17 cellular contexts compared by ENCODE assay signal in the genomic region with DNA sequence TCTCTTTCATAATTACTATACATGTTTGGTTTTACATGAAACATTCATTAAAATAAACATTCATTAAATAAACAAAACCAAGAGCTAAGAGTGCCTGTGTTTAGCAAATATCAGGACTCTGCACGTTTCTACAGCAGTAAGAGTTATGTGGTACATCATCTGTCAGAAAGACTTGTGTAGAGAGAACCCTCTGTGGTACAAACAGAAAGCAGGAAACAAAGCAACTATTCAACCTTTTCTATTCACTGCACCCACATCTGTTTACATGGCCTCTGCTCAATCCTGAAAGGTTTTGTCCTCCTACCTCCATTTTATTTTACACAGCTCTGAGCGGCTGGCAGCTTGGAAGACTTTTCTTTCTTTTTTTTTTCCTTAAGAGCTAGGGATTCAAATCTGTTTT.
DNase-seq lines count a peak whose midpoint lies in the region; ATAC-seq and TF ChIP-seq lines count a peak whose summit lies in the region.
"Had no signal": no experiment of that assay in that cellular context is flagged by ENCODE, and none has a peak within 500 bp of the region (broad histone marks: within the 10 kb centered on the region; RNA-seq: fewer than 3 reads in every experiment).

No MANE protein-coding gene starts in this region.

- no peaks in the 10 kb centered on the region for H3K9me3 ChIP-seq in SK-N-SH
- H3K9me3 ChIP-seq in T-helper 17 cell (ENCODE audit: control insufficient read depth, low read length, poor library complexity, severe bottlenecking) = no peaks in the 10 kb centered on the region
- H3K9me3 ChIP-seq: left ventricle myocardium inferior, sigmoid colon had no signal

- ATAC-seq in GM19395 (IDR thresholded peaks at IDR 0.05; ENCODE audit: unreplicated experiment) (peak; percentile 51), HG02885 (IDR thresholded peaks at IDR 0.05; ENCODE audit: poor library complexity, unreplicated experiment) (no peak), T-helper 17 cell (no peak)
- no peak for ATAC-seq in activated T-cell treated with anti-CD3 and anti-CD28 coated beads, Interleukin-2, amount 50 U/mL, for 4 hours
- ATAC-seq: activated CD8-positive, alpha-beta memory T cell treated with anti-CD3 and anti-CD28 coated beads, Interleukin-2, amount 10 ng/mL, durations not matched to agents 7 days and 5 days; natural killer cell had no signal

- no peak for TF ChIP-seq EP300 in SK-N-SH (IDR thresholded peaks at IDR 0.05; ENCODE audit: borderline replicate concordance in 1 of 2, low read depth in 1 of 2, low read length in 1 of 2)

- TF ChIP-seq CTCF in KMS-11 (conservative IDR thresholded peaks at IDR 0.05; ENCODE audit: low read depth, low read length) (no peak), SK-N-SH (IDR thresholded peaks at IDR 0.05) (no peak), nephron progenitor cell (IDR thresholded peaks at IDR 0.05) (no peak)

- H4K20me1 ChIP-seq in KMS-11 (ENCODE audit: insufficient read depth) = no peaks in the 10 kb centered on the region
- H4K20me1 ChIP-seq in SK-N-SH (ENCODE audit: insufficient read depth) = no peaks in the 10 kb centered on the region

- H3K9me3 Mint-ChIP-seq in nephron progenitor cell = no peaks in the 10 kb centered on the region
- H3K9me3 Mint-ChIP-seq in activated naive CD8-positive, alpha-beta T cell treated with anti-CD3 and anti-CD28 coated beads for 36 hours = peaks cover 2% of the 10 kb centered on the region
- no peaks in the 10 kb centered on the region for H3K9me3 Mint-ChIP-seq in activated T-cell treated with anti-CD3 and anti-CD28 coated beads, Interleukin-2, amount 50 U/mL, for 4 hours
- H3K9me3 Mint-ChIP-seq: activated B cell treated with CpG ODN at 0.5 μM for 24 hours; activated naive CD8-positive, alpha-beta T cell treated with anti-CD3 and anti-CD28 coated beads, Interleukin-2, amount 10 ng/mL, durations not matched to agents 7 days and 5 days; IgD-negative memory B cell had no signal

- peak overlapping the region; percentile 93 for H3K27ac Mint-ChIP-seq in nephron progenitor cell
- no peak overlapping the region for H3K27ac Mint-ChIP-seq in T-helper 17 cell
- no peak overlapping the region for H3K27ac Mint-ChIP-seq in activated naive CD8-positive, alpha-beta T cell treated with anti-CD3 and anti-CD28 coated beads for 36 hours
- H3K27ac Mint-ChIP-seq: activated B cell treated with CpG ODN at 0.5 μM for 24 hours; activated CD8-positive, alpha-beta memory T cell treated with anti-CD3 and anti-CD28 coated beads, Interleukin-2, amount 10 ng/mL, durations not matched to agents 7 days and 5 days; activated naive CD8-positive, alpha-beta T cell treated with anti-CD3 and anti-CD28 coated beads, Interleukin-2, amount 10 ng/mL, durations not matched to agents 7 days and 5 days; IgD-negative memory B cell; natural killer cell had no signal

- no peak overlapping the region for H3K4me3 Mint-ChIP-seq in nephron progenitor cell
- no peak overlapping the region for H3K4me3 Mint-ChIP-seq in T-helper 17 cell
- H3K4me3 Mint-ChIP-seq in activated naive CD8-positive, alpha-beta T cell treated with anti-CD3 and anti-CD28 coated beads for 36 hours = no peak overlapping the region
- no peak overlapping the region for H3K4me3 Mint-ChIP-seq in activated T-cell treated with anti-CD3 and anti-CD28 coated beads, Interleukin-2, amount 50 U/mL, for 4 hours
- H3K4me3 Mint-ChIP-seq: activated B cell treated with CpG ODN at 0.5 μM for 24 hours; activated CD8-positive, alpha-beta memory T cell treated with anti-CD3 and anti-CD28 coated beads, Interleukin-2, amount 10 ng/mL, durations not matched to agents 7 days and 5 days; activated naive CD8-positive, alpha-beta T cell treated with anti-CD3 and anti-CD28 coated beads, Interleukin-2, amount 10 ng/mL, durations not matched to agents 7 days and 5 days; central memory CD8-positive, alpha-beta T cell; IgD-negative memory B cell; natural killer cell had no signal

- H3K4me1 ChIP-seq in KMS-11 (ENCODE audit: low read depth, poor library complexity, severe bottlenecking) (peaks cover 14% of the 10 kb centered on the region), SK-N-SH (ENCODE audit: control insufficient read depth in 1 of 2, insufficient read depth in 2 of 2, low read depth in 1 of 2, low read length in 1 of 2) (peaks cover 0 to 6% of the 10 kb centered on the region in 2 experiments; a peak in 2 of 4 replicates)

- DNase-seq in SK-N-SH = no peak
- no peak for DNase-seq in nephron progenitor cell
- DNase-seq in T-helper 17 cell = no peak
- no peak for DNase-seq in activated naive CD8-positive, alpha-beta T cell treated with anti-CD3 and anti-CD28 coated beads for 36 hours
- no peak for DNase-seq in activated T-cell treated with anti-CD3 and anti-CD28 coated beads, Interleukin-2, amount 50 U/mL, for 4 hours
- DNase-seq: activated B cell treated with CpG ODN at 0.5 μM for 24 hours; activated CD8-positive, alpha-beta memory T cell treated with anti-CD3 and anti-CD28 coated beads, Interleukin-2, amount 10 ng/mL, durations not matched to agents 7 days and 5 days; activated naive CD8-positive, alpha-beta T cell treated with anti-CD3 and anti-CD28 coated beads, Interleukin-2, amount 10 ng/mL, durations not matched to agents 7 days and 5 days; left ventricle myocardium inferior; natural killer cell; sigmoid colon; stimulated activated naive CD4-positive, alpha-beta T cell treated with Interleukin-2 at 50 U/mL for 16 hours had no signal

- H3K36me3 ChIP-seq in KMS-11 (ENCODE audit: insufficient read depth) = no peaks in the 10 kb centered on the region
- H3K36me3 ChIP-seq in SK-N-SH (replicated peaks in 1 of 2; ENCODE audit: control insufficient read depth in 1 of 2, insufficient read depth in 2 of 2, low read length in 1 of 2) = no peaks in the 10 kb centered on the region
- H3K36me3 ChIP-seq: left ventricle myocardium inferior, sigmoid colon had no signal

- no peaks in the 10 kb centered on the region for H3K9me2 ChIP-seq in SK-N-SH

- H3K27me3 Mint-ChIP-seq in nephron progenitor cell (ENCODE audit: low read depth, poor library complexity) = no peaks in the 10 kb centered on the region
- H3K27me3 Mint-ChIP-seq in T-helper 17 cell = no peaks in the 10 kb centered on the region
- no peaks in the 10 kb centered on the region for H3K27me3 Mint-ChIP-seq in activated naive CD8-positive, alpha-beta T cell treated with anti-CD3 and anti-CD28 coated beads for 36 hours
- H3K27me3 Mint-ChIP-seq in activated T-cell treated with anti-CD3 and anti-CD28 coated beads, Interleukin-2, amount 50 U/mL, for 4 hours (ENCODE audit: low read depth) = no peaks in the 10 kb centered on the region
- H3K27me3 Mint-ChIP-seq: activated B cell treated with CpG ODN at 0.5 μM for 24 hours; activated CD8-positive, alpha-beta memory T cell treated with anti-CD3 and anti-CD28 coated beads, Interleukin-2, amount 10 ng/mL, durations not matched to agents 7 days and 5 days; activated naive CD8-positive, alpha-beta T cell treated with anti-CD3 and anti-CD28 coated beads, Interleukin-2, amount 10 ng/mL, durations not matched to agents 7 days and 5 days; central memory CD8-positive, alpha-beta T cell; IgD-negative memory B cell had no signal

- 76% methylated on average over 2 of the region's 2 CpGs for WGBS in SK-N-SH (ENCODE audit: low lambda C conversion rate)

- peak overlapping the region; percentile 24; the same call in 1 of the 2 replicates for H3K27ac ChIP-seq in KMS-11
- H3K27ac ChIP-seq in SK-N-SH (ENCODE audit: low read depth in 2 of 2, low read length in 1 of 2) = no peak overlapping the region; a peak in 1 of 4 replicates
- H3K27ac ChIP-seq: left ventricle myocardium inferior, sigmoid colon had no signal

- H3K4me3 ChIP-seq in KMS-11 (IDR thresholded peaks at IDR 0.05; ENCODE audit: insufficient read depth, low read depth, low read length) (no peak overlapping the region), SK-N-SH (ENCODE audit: low read depth in 2 of 2, low read length in 1 of 2) (no peak overlapping the region)
- H3K4me3 ChIP-seq: left ventricle myocardium inferior, sigmoid colon had no signal

- H3K79me2 ChIP-seq in KMS-11 (ENCODE audit: insufficient read depth, low read depth) (no peaks in the 10 kb centered on the region), SK-N-SH (ENCODE audit: insufficient read depth) (no peaks in the 10 kb centered on the region)

- H3K36me3 Mint-ChIP-seq in nephron progenitor cell (ENCODE audit: low read depth) (no peaks in the 10 kb centered on the region), T-helper 17 cell (ENCODE audit: low read depth) (no peaks in the 10 kb centered on the region)
- H3K36me3 Mint-ChIP-seq in activated naive CD8-positive, alpha-beta T cell treated with anti-CD3 and anti-CD28 coated beads for 36 hours = no peaks in the 10 kb centered on the region
- no peaks in the 10 kb centered on the region for H3K36me3 Mint-ChIP-seq in activated T-cell treated with anti-CD3 and anti-CD28 coated beads, Interleukin-2, amount 50 U/mL, for 4 hours (ENCODE audit: insufficient read depth)
- H3K36me3 Mint-ChIP-seq: activated CD8-positive, alpha-beta memory T cell treated with anti-CD3 and anti-CD28 coated beads, Interleukin-2, amount 10 ng/mL, durations not matched to agents 7 days and 5 days; activated naive CD8-positive, alpha-beta T cell treated with anti-CD3 and anti-CD28 coated beads, Interleukin-2, amount 10 ng/mL, durations not matched to agents 7 days and 5 days; natural killer cell had no signal

- H2AFZ ChIP-seq in KMS-11 (ENCODE audit: low read depth) (peak overlapping the region; percentile 55; the same call in 1 of the 2 replicates), SK-N-SH (ENCODE audit: low read depth) (peak overlapping the region; percentile 9; the same call in 1 of the 2 replicates)

- H3F3A ChIP-seq in SK-N-SH (replicated peaks; ENCODE audit: insufficient read depth) = no peaks in the 10 kb centered on the region

- H3K27me3 ChIP-seq in KMS-11 (ENCODE audit: insufficient read depth, low read depth) = no peaks in the 10 kb centered on the region
- no peaks in the 10 kb centered on the region for H3K27me3 ChIP-seq in SK-N-SH (ENCODE audit: insufficient read depth)
- H3K27me3 ChIP-seq: sigmoid colon had no signal

- CTCF ChIA-PET in SK-N-SH (lab: Yijun Ruan, JAX) = interaction anchor here (1.8 kb wide), 1 partner anchor 11 kb away, joined by 8 read pairs; no protein-coding TSS in a partner anchor

- H3K9ac ChIP-seq in KMS-11 = no peak overlapping the region
- no peak overlapping the region for H3K9ac ChIP-seq in SK-N-SH

- H3K4me1 Mint-ChIP-seq in nephron progenitor cell = peaks cover 20% of the 10 kb centered on the region
- H3K4me1 Mint-ChIP-seq in T-helper 17 cell = no peaks in the 10 kb centered on the region
- H3K4me1 Mint-ChIP-seq in activated naive CD8-positive, alpha-beta T cell treated with anti-CD3 and anti-CD28 coated beads for 36 hours = no peaks in the 10 kb centered on the region
- no peaks in the 10 kb centered on the region for H3K4me1 Mint-ChIP-seq in activated T-cell treated with anti-CD3 and anti-CD28 coated beads, Interleukin-2, amount 50 U/mL, for 4 hours (ENCODE audit: low read depth)
- H3K4me1 Mint-ChIP-seq: activated B cell treated with CpG ODN at 0.5 μM for 24 hours; activated CD8-positive, alpha-beta memory T cell treated with anti-CD3 and anti-CD28 coated beads, Interleukin-2, amount 10 ng/mL, durations not matched to agents 7 days and 5 days; activated naive CD8-positive, alpha-beta T cell treated with anti-CD3 and anti-CD28 coated beads, Interleukin-2, amount 10 ng/mL, durations not matched to agents 7 days and 5 days; central memory CD8-positive, alpha-beta T cell; IgD-negative memory B cell; natural killer cell had no signal

- H3K4me2 ChIP-seq in KMS-11 (peak overlapping the region; percentile 24; the same call in 1 of the 2 replicates), SK-N-SH (no peak overlapping the region)

- POLR2A ChIA-PET in SK-N-SH (lab: Yijun Ruan, JAX) = no interaction called here

- TF ChIP-seq RAD21 in SK-N-SH (IDR thresholded peaks at IDR 0.05; ENCODE audit: low read length) = no peak
